In genomic region chr4:168651864-168652263, GRCh38 we compare ENCODE assay signal across 23 cellular contexts.
DNase-seq lines count a peak whose midpoint lies in the region; ATAC-seq, FAIRE-seq and TF ChIP-seq lines count a peak whose summit lies in the region.
"Had no signal": no experiment of that assay in that cellular context is flagged by ENCODE, and none has a peak within 500 bp of the region (broad histone marks: within the 10 kb centered on the region; RNA-seq: fewer than 3 reads in every experiment).

No MANE protein-coding gene starts in this region.

- peak overlapping the region; percentile 31; the same call in 1 of the 3 replicates for H3K4me2 ChIP-seq in A549
- no peak overlapping the region for H3K4me2 ChIP-seq in parathyroid adenoma (ENCODE audit: low read length)
- H3K4me2 ChIP-seq in hepatocyte: no peak overlapping the region

- WGBS in A549 (ENCODE audit: missing lambda C conversion rate): 94% methylated on average over 4 of the region's 4 CpGs
- WGBS in hepatocyte (ENCODE audit: low lambda C conversion rate, missing lambda C conversion rate): 95% methylated on average over 4 of the region's 4 CpGs

- H4K20me1 ChIP-seq in hepatocyte (ENCODE audit: insufficient read depth, poor library complexity, severe bottlenecking): no peaks in the 10 kb centered on the region

- no peaks in the 10 kb centered on the region for H3K9me3 ChIP-seq in A549
- no peaks in the 10 kb centered on the region for H3K9me3 ChIP-seq in parathyroid adenoma (ENCODE audit: control insufficient read depth, low read length)
- H3K9me3 ChIP-seq in hepatocyte (ENCODE audit: low read depth): no peaks in the 10 kb centered on the region

- H2AFZ ChIP-seq in parathyroid adenoma (no peak overlapping the region), hepatocyte (no peak overlapping the region)

- intact Hi-C loops in sciatic nerve (cut with DNase I): no loop called here

- DNase-seq in A549 (ENCODE audit: low read depth in 1 of 2, low spot score in 1 of 2): no peak
- DNase-seq in WTC11 (ENCODE audit: low spot score): no peak
- no peak for DNase-seq in mesothelial cell of epicardium (ENCODE audit: low spot score in 2 of 2, unreplicated experiment in 2 of 2)
- DNase-seq in hepatocyte (ENCODE audit: low spot score): no peak
- DNase-seq in SW 1271 (lab: John Stamatoyannopoulos, UW): no peak
- DNase-seq in sciatic nerve (ENCODE audit: low spot score): no peak
- DNase-seq: DMS53; GDM1; HFFc6; Karpas-422; MV-4-11; NCI-H2029 treated with DMSO at 0.1 percent for 48 hours; NCI-H2171 treated with DMSO at 0.1 percent for 48 hours; NCI-H510A; NK-92 treated with Interleukin-12 subunit alpha and Interleukin-12 subunit beta, amount 100 ng/mL, for 24 hours; SHP77 treated with DMSO at 0.1 percent for 48 hours had no signal

- H3K9me2 ChIP-seq in hepatocyte (replicated peaks; ENCODE audit: insufficient read depth): no peaks in the 10 kb centered on the region

- POLR2A ChIA-PET in A549 (lab: Yijun Ruan, JAX) (no interaction called here), WTC11 (lab: Charles Lee) (interaction anchor here (1.1 kb wide), 1 partner anchor 358 kb away, joined by 4 read pairs; the partner anchor contains the start of gene CBR4)

- H3K4me3 ChIP-seq in A549 (no peak overlapping the region), parathyroid adenoma (ENCODE audit: low read depth, low read length) (no peak overlapping the region), hepatocyte (no peak overlapping the region)

- H3K27ac ChIP-seq in A549 (no peak overlapping the region), parathyroid adenoma (peak overlapping the region; percentile 73), hepatocyte (no peak overlapping the region)
- H3K27ac ChIP-seq: RWPE1 had no signal

- no peak for ATAC-seq in A549
- peak; percentile 52 for ATAC-seq in WTC11
- ATAC-seq in sciatic nerve: no peak
- no peak for ATAC-seq in GM18870 (IDR thresholded peaks at IDR 0.05; ENCODE audit: unreplicated experiment)

- H3K4me1 Mint-ChIP-seq in WTC11 (peaks cover 58% of the 10 kb centered on the region), mesothelial cell of epicardium (peaks cover 82% of the 10 kb centered on the region)
- H3K4me1 Mint-ChIP-seq: B cell, CD14-positive monocyte had no signal

- no peaks in the 10 kb centered on the region for H3K27me3 ChIP-seq in parathyroid adenoma (ENCODE audit: control insufficient read depth, insufficient read depth, low read length)
- H3K27me3 ChIP-seq in hepatocyte: no peaks in the 10 kb centered on the region

- TF ChIP-seq EP300 in A549 (IDR thresholded peaks at IDR 0.05): no peak

- TF ChIP-seq CTCF in A549 (IDR thresholded peaks at IDR 0.05): no peak
- no peak for TF ChIP-seq CTCF in WTC11 (IDR thresholded peaks at IDR 0.05)
- TF ChIP-seq CTCF in mesothelial cell of epicardium (IDR thresholded peaks at IDR 0.05; ENCODE audit: unreplicated experiment): no peak
- no peak for TF ChIP-seq CTCF in parathyroid adenoma (IDR thresholded peaks at IDR 0.05)
- TF ChIP-seq CTCF in hepatocyte (IDR thresholded peaks at IDR 0.05; ENCODE audit: poor library complexity): no peak

- H3K27ac Mint-ChIP-seq in WTC11 (peak overlapping the region; percentile 61; the same call in 1 of the 2 replicates), mesothelial cell of epicardium (peak overlapping the region; percentile 92)
- H3K27ac Mint-ChIP-seq: B cell, CD14-positive monocyte, HFFc6 had no signal

- H3K27me3 Mint-ChIP-seq in WTC11 (ENCODE audit: low read depth) (no peaks in the 10 kb centered on the region), mesothelial cell of epicardium (ENCODE audit: low read depth) (no peaks in the 10 kb centered on the region)

- H3K79me2 ChIP-seq in parathyroid adenoma (peaks cover 11% of the 10 kb centered on the region), hepatocyte (peaks cover 56% of the 10 kb centered on the region)

- H3K9me3 Mint-ChIP-seq in WTC11: no peaks in the 10 kb centered on the region
- H3K9me3 Mint-ChIP-seq in mesothelial cell of epicardium: no peaks in the 10 kb centered on the region
- H3K9me3 Mint-ChIP-seq: CD14-positive monocyte, HFFc6 had no signal

- no peak overlapping the region for H3K4me3 Mint-ChIP-seq in WTC11
- no peak overlapping the region for H3K4me3 Mint-ChIP-seq in mesothelial cell of epicardium
- H3K4me3 Mint-ChIP-seq: B cell, CD14-positive monocyte, HFFc6 had no signal

- no peak for TF ChIP-seq RAD21 in A549 (conservative IDR thresholded peaks at IDR 0.05 in 1 of 2, IDR thresholded peaks at IDR 0.05 in 1 of 2)

- no peak for FAIRE-seq in A549 (lab: Jason Lieb, UNC)
- FAIRE-seq: A204.1, GM19239 had no signal

- CTCF ChIA-PET in A549 (lab: Yijun Ruan, JAX) (interaction anchor here (0.9 kb wide), 1 partner anchor 66 kb away, joined by 4 read pairs; no protein-coding TSS in a partner anchor), WTC11 (lab: Charles Lee) (interaction anchor here (0.6 to 0.9 kb wide), 2 partner anchors 66 to 229 kb away, joined by 3 to 4 read pairs; no protein-coding TSS in a partner anchor)

- no peak overlapping the region for H3K9ac ChIP-seq in parathyroid adenoma

- no peaks in the 10 kb centered on the region for H3K36me3 ChIP-seq in parathyroid adenoma (ENCODE audit: control insufficient read depth, insufficient read depth, low read length)
- no peaks in the 10 kb centered on the region for H3K36me3 ChIP-seq in hepatocyte (replicated peaks; ENCODE audit: insufficient read depth, low read depth)

- TF ChIP-seq POLR2A in A549 (IDR thresholded peaks at IDR 0.05; ENCODE audit: low read length): no peak

- H3K4me1 ChIP-seq in A549 (peaks cover 82% of the 10 kb centered on the region), parathyroid adenoma (peaks cover 13% of the 10 kb centered on the region), hepatocyte (ENCODE audit: insufficient read depth) (peaks cover 8% of the 10 kb centered on the region)

- H3K36me3 Mint-ChIP-seq in WTC11 (no peaks in the 10 kb centered on the region), mesothelial cell of epicardium (no peaks in the 10 kb centered on the region)
- H3K36me3 Mint-ChIP-seq: CD14-positive monocyte had no signal

TF ChIP-seq in A549, 52 proteins besides CTCF, POLR2A, EP300 and RAD21 (continues in another document):
- TF ChIP-seq JUN (IDR thresholded peaks at IDR 0.05) (no peak), HOXB5 (CRISPR knock-in tag; IDR thresholded peaks at IDR 0.05) (no peak), HMGXB4 (CRISPR knock-in tag; IDR thresholded peaks at IDR 0.05; ENCODE audit: borderline replicate concordance) (no peak), POLR2AphosphoS2 (conservative IDR thresholded peaks at IDR 0.05; ENCODE audit: low read length) (no peak), HES2 (IDR thresholded peaks at IDR 0.05) (no peak), TFCP2L1 (CRISPR knock-in tag; IDR thresholded peaks at IDR 0.05) (no peak), MYC (IDR thresholded peaks at IDR 0.05; ENCODE audit: borderline replicate concordance, low read length) (no peak), NPAS2 (CRISPR knock-in tag; IDR thresholded peaks at IDR 0.05; ENCODE audit: borderline replicate concordance) (no peak), JUNB (IDR thresholded peaks at IDR 0.05) (no peak), NFE2L2 (conservative IDR thresholded peaks at IDR 0.05; ENCODE audit: low read length) (no peak), ZSCAN20 (CRISPR knock-in tag; IDR thresholded peaks at IDR 0.05) (no peak)

TF ChIP-seq in WTC11, 78 proteins besides CTCF, POLR2A, EP300 and RAD21:
- TF ChIP-seq E2F4 (CRISPR knock-in tag; IDR thresholded peaks at IDR 0.05; ENCODE audit: borderline replicate concordance, low read depth) (no peak), SOX15 (CRISPR knock-in tag; IDR thresholded peaks at IDR 0.05) (no peak), GABPB1 (CRISPR knock-in tag; IDR thresholded peaks at IDR 0.05) (no peak), CREB1 (CRISPR knock-in tag; IDR thresholded peaks at IDR 0.05) (no peak), JUN (CRISPR knock-in tag; IDR thresholded peaks at IDR 0.05) (no peak), ERG (CRISPR knock-in tag; IDR thresholded peaks at IDR 0.05) (no peak), ZNF281 (CRISPR knock-in tag; IDR thresholded peaks at IDR 0.05) (no peak), CREM (CRISPR knock-in tag; IDR thresholded peaks at IDR 0.05) (no peak)
